ENCODE assay signal across 11 cellular contexts in the genomic region with DNA sequence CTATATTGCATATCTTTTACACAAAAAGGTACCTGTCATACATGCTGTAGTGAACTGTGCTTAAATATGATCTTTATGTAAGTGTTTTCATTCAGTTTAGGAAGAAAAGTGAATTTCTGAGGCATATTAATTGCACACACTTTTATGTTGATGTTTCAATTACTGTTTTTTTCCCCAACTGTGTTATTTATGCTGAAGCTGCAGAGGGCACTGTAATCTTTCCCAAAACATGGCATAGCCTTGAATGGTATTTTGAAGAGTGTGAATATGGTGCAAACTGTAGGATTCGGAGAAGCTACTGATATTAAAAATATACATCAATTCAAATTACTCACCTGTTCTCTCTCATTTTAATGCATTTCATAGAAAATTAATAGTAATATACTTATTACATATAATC. TPM values are rescaled to one million over a fixed set of nuclear protein-coding genes. Genes with fewer than 3 reads are reported as not detected.
A peak's percentile ranks its signal among the peaks of the same experiment; 100 is the strongest.
DNase-seq lines count a peak whose midpoint lies in the region; TF ChIP-seq lines count a peak whose summit lies in the region.
"Had no signal": no experiment of that assay in that cellular context is flagged by ENCODE, and none has a peak within 500 bp of the region (broad histone marks: within the 10 kb centered on the region; RNA-seq: fewer than 3 reads in every experiment).

No MANE protein-coding gene starts in this region.

- TF ChIP-seq CTCF in lower leg skin (IDR thresholded peaks at IDR 0.05), result no peak

- intact Hi-C loops in lower leg skin (cut with DNase I; ENCODE audit: low total_unique reads), result no loop called here

- DNase-seq in NCI-H1436 (lab: John Stamatoyannopoulos, UW), result peak; percentile 3
- no peak for DNase-seq in NCI-H1436 treated with DMSO at 0.1 percent for 48 hours (lab: John Stamatoyannopoulos, UW)
- peak; percentile 0 for DNase-seq in NCI-H2171 treated with DMSO at 0.1 percent for 48 hours (lab: John Stamatoyannopoulos, UW)
- peak; percentile 19 for DNase-seq in dermis blood vessel endothelial cell
- peak; percentile 24 for DNase-seq in renal cortical epithelial cell (ENCODE audit: low read depth)
- DNase-seq in T-helper 1 cell, result no peak
- DNase-seq in stimulated activated CD4-positive, alpha-beta T cell treated with anti-CD3 and anti-CD28 coated beads, Interleukin-2, amount 100 ng/mL, for 24 hours, result no peak
- no peak for DNase-seq in lower leg skin (ENCODE audit: low spot score in 2 of 2)
- DNase-seq: activated B cell treated with CpG ODN at 0.5 μM for 24 hours, amniotic stem cell had no signal

- 43 to 54% methylated on average over 1 of the region's 1 CpG for WGBS in lower leg skin, 2 donors

- H3K4me3 ChIP-seq in lower leg skin (ENCODE audit: low read depth, poor library complexity, severe bottlenecking), result no peak overlapping the region
- H3K4me3 ChIP-seq: vagina had no signal

- TF ChIP-seq POLR2A in lower leg skin (IDR thresholded peaks at IDR 0.05), result no peak

RNA-seq across cellular contexts. Expression of a gene that starts 6.0 kb away (rescaled TPM):
- total RNA-seq in dermis blood vessel endothelial cell, result 6.1 and 39.1 TPM in 2 replicates
- total RNA-seq in renal cortical epithelial cell, result 2.8 and 5.2 TPM in 2 replicates
- 1 to 10 TPM in 3 of 4 donors, under 1 TPM in 1; 0.80 to 1.7 (median 1.4) TPM for total RNA-seq in lower leg skin

Comparison
In these comparisons a context has a peak if more than half of its experiments do, and no peak if none do; other contexts are left out.
1. DNase-seq: peak in NCI-H1436 (single experiment), NCI-H2171 treated with DMSO at 0.1 percent for 48 hours (single experiment), dermis blood vessel endothelial cell (single experiment) and renal cortical epithelial cell (single experiment); none in NCI-H1436 treated with DMSO at 0.1 percent for 48 hours (single experiment), T-helper 1 cell (0 of 5), stimulated activated CD4-positive, alpha-beta T cell treated with anti-CD3 and anti-CD28 coated beads, Interleukin-2, amount 100 ng/mL, for 24 hours (0 of 2) and lower leg skin (0 of 2).